In genomic region chr5:148457183-148457620, GRCh38 we compare ENCODE assay signal across 7 cellular contexts.
A peak's percentile ranks its signal among the peaks of the same experiment; 100 is the strongest.
DNase-seq lines count a peak whose midpoint lies in the region; ATAC-seq, FAIRE-seq and TF ChIP-seq lines count a peak whose summit lies in the region.

No MANE protein-coding gene starts in this region.

- no peak for TF ChIP-seq POLR2A in GM18505 (IDR thresholded peaks at IDR 0.05; ENCODE audit: borderline replicate concordance, extremely low read depth, insufficient read depth, insufficient read length)

- H3K9me3 Mint-ChIP-seq in stimulated activated naive CD8-positive, alpha-beta T cell treated with anti-CD3 and anti-CD28 coated beads, Interleukin-15, amount 100 ng/mL, for 72 hours = no peaks in the 10 kb centered on the region

- DNase-seq in NCI-H524 treated with DMSO at 0.1 percent for 48 hours (lab: John Stamatoyannopoulos, UW) (peak; percentile 10), dermis blood vessel endothelial cell (peak; percentile 47), frontal cortex (ENCODE audit: low spot score in 2 of 2) (no peak)
- DNase-seq in stimulated activated naive CD8-positive, alpha-beta T cell treated with anti-CD3 and anti-CD28 coated beads, Interleukin-15, amount 100 ng/mL, for 72 hours = peak in 1 of 2 donors; percentile 13

- ATAC-seq in GM18505 (IDR thresholded peaks at IDR 0.05; ENCODE audit: unreplicated experiment) (peak; percentile 79), HG02623 (IDR thresholded peaks at IDR 0.05; ENCODE audit: unreplicated experiment) (peak; percentile 65), GM21447 (IDR thresholded peaks at IDR 0.05; ENCODE audit: unreplicated experiment) (no peak)
- ATAC-seq in stimulated activated naive CD8-positive, alpha-beta T cell treated with anti-CD3 and anti-CD28 coated beads, Interleukin-15, amount 100 ng/mL, for 72 hours = peak; percentile 82

- H3K4me1 Mint-ChIP-seq in stimulated activated naive CD8-positive, alpha-beta T cell treated with anti-CD3 and anti-CD28 coated beads, Interleukin-15, amount 100 ng/mL, for 72 hours = peaks cover 23% of the 10 kb centered on the region

- peaks cover 24% of the 10 kb centered on the region for H3K27me3 Mint-ChIP-seq in stimulated activated naive CD8-positive, alpha-beta T cell treated with anti-CD3 and anti-CD28 coated beads, Interleukin-15, amount 100 ng/mL, for 72 hours

- no peak overlapping the region for H3K4me3 Mint-ChIP-seq in stimulated activated naive CD8-positive, alpha-beta T cell treated with anti-CD3 and anti-CD28 coated beads, Interleukin-15, amount 100 ng/mL, for 72 hours

- no peak for FAIRE-seq in frontal cortex (lab: Jason Lieb, UNC)

- no peak overlapping the region for H3K27ac Mint-ChIP-seq in stimulated activated naive CD8-positive, alpha-beta T cell treated with anti-CD3 and anti-CD28 coated beads, Interleukin-15, amount 100 ng/mL, for 72 hours

Comparison
In these comparisons a context has a peak if more than half of its experiments do, and no peak if none do; other contexts are left out.
1. DNase-seq: peak in NCI-H524 treated with DMSO at 0.1 percent for 48 hours (single experiment) and dermis blood vessel endothelial cell (single experiment); none in frontal cortex (0 of 2).